ENCODE assay signal across 8 cellular contexts in the genomic region with DNA sequence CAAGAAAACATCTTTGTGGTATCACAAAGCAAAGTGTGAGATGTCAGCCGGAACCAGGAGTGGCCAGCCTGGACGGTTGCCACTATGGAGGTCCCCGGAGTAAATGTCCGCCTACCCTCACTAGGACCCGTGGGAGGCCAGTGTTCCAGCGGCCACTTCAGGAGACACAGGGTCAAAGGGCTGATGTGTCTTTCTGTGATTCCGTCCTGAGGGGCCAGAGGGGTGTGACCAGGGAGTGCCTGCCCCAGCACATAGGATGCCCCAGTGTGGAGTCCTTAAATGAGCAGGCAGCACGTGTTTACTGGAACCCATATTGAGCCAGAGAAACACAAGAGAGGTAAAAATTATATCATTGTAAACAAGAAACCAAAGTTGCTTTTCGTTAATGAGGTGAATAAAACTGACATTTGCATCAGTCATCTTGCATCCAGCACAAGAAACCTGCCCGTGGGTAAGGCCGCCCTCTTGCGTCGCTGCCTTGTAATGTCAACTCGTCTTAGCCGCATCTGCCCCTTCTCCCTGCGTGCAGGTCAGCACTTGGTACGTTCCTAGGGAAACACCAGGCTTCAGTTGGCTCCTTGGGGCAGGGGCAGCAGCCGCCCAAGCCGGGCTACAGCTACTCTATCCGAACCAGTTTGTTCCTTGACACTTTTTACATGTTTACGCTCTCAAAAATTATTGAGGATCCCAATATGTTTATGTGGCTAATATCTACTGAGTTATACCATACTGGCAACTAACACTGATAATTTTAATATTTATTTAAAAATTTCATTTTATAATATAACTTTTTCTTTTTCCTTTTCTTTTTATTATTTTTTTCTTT. TPM values are rescaled to one million over a fixed set of nuclear protein-coding genes. Genes with fewer than 3 reads are reported as not detected.
DNase-seq lines count a peak whose midpoint lies in the region; ATAC-seq and TF ChIP-seq lines count a peak whose summit lies in the region.

No MANE protein-coding gene starts in this region.

- H3K27me3 ChIP-seq in KMS-11 (ENCODE audit: insufficient read depth, low read depth) = no peaks in the 10 kb centered on the region

- DNase-seq in DMS79 treated with DMSO at 0.1 percent for 48 hours (lab: John Stamatoyannopoulos, UW) (peak; percentile 88), fibroblast of mammary gland (ENCODE audit: low read depth) (peak; percentile 89), neural crest cell (ENCODE audit: low read depth, low spot score) (peak; percentile 80)
- peak; percentile 72 for DNase-seq in activated T-cell treated with anti-CD3 and anti-CD28 coated beads, Interleukin-2, amount 50 U/mL, for 1 hour
- peak; percentile 79 for DNase-seq in stimulated activated naive CD8-positive, alpha-beta T cell treated with anti-CD3 and anti-CD28 coated beads, Interleukin-15, Interleukin-2, amounts not matched to agents 100 U/mL and 50 U/mL, for 24 hours

- TF ChIP-seq CTCF in KMS-11 (conservative IDR thresholded peaks at IDR 0.05; ENCODE audit: low read depth, low read length) (peak; percentile 83), fibroblast of mammary gland (conservative IDR thresholded peaks at IDR 0.05; ENCODE audit: control insufficient read depth, insufficient read depth, low read depth, low read length) (peak; percentile 96), neural crest cell (conservative IDR thresholded peaks at IDR 0.05) (peak; percentile 92)

- no peaks in the 10 kb centered on the region for H3K36me3 ChIP-seq in KMS-11 (ENCODE audit: insufficient read depth)

- no peak overlapping the region for H3K9ac ChIP-seq in KMS-11

- peaks cover 15% of the 10 kb centered on the region for H3K4me1 Mint-ChIP-seq in neural crest cell

- no peak overlapping the region for H3K27ac Mint-ChIP-seq in neural crest cell (ENCODE audit: unreplicated experiment)

- no peaks in the 10 kb centered on the region for H3K79me2 ChIP-seq in KMS-11 (ENCODE audit: insufficient read depth, low read depth)

- no peaks in the 10 kb centered on the region for H3K4me1 ChIP-seq in KMS-11 (ENCODE audit: low read depth, poor library complexity, severe bottlenecking)

- peak; percentile 91 for ATAC-seq in GM21737 (IDR thresholded peaks at IDR 0.05; ENCODE audit: unreplicated experiment)
- peak; percentile 80 for ATAC-seq in stimulated activated naive CD8-positive, alpha-beta T cell treated with anti-CD3 and anti-CD28 coated beads, Interleukin-15, Interleukin-2, amounts not matched to agents 100 U/mL and 50 U/mL, for 24 hours

- H3K9me3 Mint-ChIP-seq in neural crest cell = peaks cover 4% of the 10 kb centered on the region

- no peak overlapping the region for H3K4me3 Mint-ChIP-seq in neural crest cell

- H4K20me1 ChIP-seq in KMS-11 (ENCODE audit: insufficient read depth) = no peaks in the 10 kb centered on the region

- peaks cover 5% of the 10 kb centered on the region for H3K36me3 Mint-ChIP-seq in neural crest cell (ENCODE audit: low read depth)

- H3K4me3 ChIP-seq in KMS-11 (IDR thresholded peaks at IDR 0.05; ENCODE audit: insufficient read depth, low read depth, low read length) = no peak overlapping the region
- H3K4me3 ChIP-seq in fibroblast of mammary gland (ENCODE audit: control insufficient read depth, low read depth, low read length) = no peak overlapping the region

- peak overlapping the region; percentile 33 for H3K4me2 ChIP-seq in KMS-11

- H2AFZ ChIP-seq in KMS-11 (ENCODE audit: low read depth) = peak overlapping the region; percentile 51; the same call in 1 of the 2 replicates

- H3K27me3 Mint-ChIP-seq in neural crest cell (ENCODE audit: low read depth) = peaks cover 6% of the 10 kb centered on the region

- H3K27ac ChIP-seq in KMS-11 = no peak overlapping the region

TF ChIP-seq in PFSK-1, 5 proteins besides CTCF, POLR2A, EP300 and RAD21:
- TF ChIP-seq, protein P1, sequence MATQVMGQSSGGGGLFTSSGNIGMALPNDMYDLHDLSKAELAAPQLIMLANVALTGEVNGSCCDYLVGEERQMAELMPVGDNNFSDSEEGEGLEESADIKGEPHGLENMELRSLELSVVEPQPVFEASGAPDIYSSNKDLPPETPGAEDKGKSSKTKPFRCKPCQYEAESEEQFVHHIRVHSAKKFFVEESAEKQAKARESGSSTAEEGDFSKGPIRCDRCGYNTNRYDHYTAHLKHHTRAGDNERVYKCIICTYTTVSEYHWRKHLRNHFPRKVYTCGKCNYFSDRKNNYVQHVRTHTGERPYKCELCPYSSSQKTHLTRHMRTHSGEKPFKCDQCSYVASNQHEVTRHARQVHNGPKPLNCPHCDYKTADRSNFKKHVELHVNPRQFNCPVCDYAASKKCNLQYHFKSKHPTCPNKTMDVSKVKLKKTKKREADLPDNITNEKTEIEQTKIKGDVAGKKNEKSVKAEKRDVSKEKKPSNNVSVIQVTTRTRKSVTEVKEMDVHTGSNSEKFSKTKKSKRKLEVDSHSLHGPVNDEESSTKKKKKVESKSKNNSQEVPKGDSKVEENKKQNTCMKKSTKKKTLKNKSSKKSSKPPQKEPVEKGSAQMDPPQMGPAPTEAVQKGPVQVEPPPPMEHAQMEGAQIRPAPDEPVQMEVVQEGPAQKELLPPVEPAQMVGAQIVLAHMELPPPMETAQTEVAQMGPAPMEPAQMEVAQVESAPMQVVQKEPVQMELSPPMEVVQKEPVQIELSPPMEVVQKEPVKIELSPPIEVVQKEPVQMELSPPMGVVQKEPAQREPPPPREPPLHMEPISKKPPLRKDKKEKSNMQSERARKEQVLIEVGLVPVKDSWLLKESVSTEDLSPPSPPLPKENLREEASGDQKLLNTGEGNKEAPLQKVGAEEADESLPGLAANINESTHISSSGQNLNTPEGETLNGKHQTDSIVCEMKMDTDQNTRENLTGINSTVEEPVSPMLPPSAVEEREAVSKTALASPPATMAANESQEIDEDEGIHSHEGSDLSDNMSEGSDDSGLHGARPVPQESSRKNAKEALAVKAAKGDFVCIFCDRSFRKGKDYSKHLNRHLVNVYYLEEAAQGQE (IDR thresholded peaks at IDR 0.05; ENCODE audit: insufficient read depth in 1 of 2, low read depth in 2 of 2, low read length in 2 of 2) = no peak
- TF ChIP-seq TAF1 (IDR thresholded peaks at IDR 0.05; ENCODE audit: borderline replicate concordance, insufficient read depth, low read length) = no peak
- no peak for TF ChIP-seq POLR2AphosphoS5 (IDR thresholded peaks at IDR 0.05; ENCODE audit: low read depth, low read length)
- peak; percentile 52 for TF ChIP-seq FOXP2 (optimal IDR thresholded peaks at IDR 0.05; ENCODE audit: borderline replicate concordance, extremely low read depth, extremely low read length, insufficient read depth)
- TF ChIP-seq SIN3A (IDR thresholded peaks at IDR 0.05; ENCODE audit: borderline replicate concordance, insufficient read depth, low read length) = no peak
TF ChIP-seq in PFSK-1: peak in this region for 1.

RNA-seq across cellular contexts. Expression of a gene that starts 46.7 kb away (rescaled TPM):
- 239 TPM for polyA plus RNA-seq in PFSK-1 (2012; ENCODE audit: insufficient read length, low read depth)
- total RNA-seq in neural crest cell = 74.4 and 77.9 TPM in 2 replicates
